Comparison of ENCODE assay signal across 9 cellular contexts in genomic region chr1:45545019-45545493, GRCh38. TPM values are rescaled to one million over a fixed set of nuclear protein-coding genes. Genes with fewer than 3 reads are reported as not detected.
DNase-seq lines count a peak whose midpoint lies in the region; ATAC-seq and TF ChIP-seq lines count a peak whose summit lies in the region.
"Had no signal": no experiment of that assay in that cellular context is flagged by ENCODE, and none has a peak within 500 bp of the region (broad histone marks: within the 10 kb centered on the region; RNA-seq: fewer than 3 reads in every experiment).

No MANE protein-coding gene starts in this region.

- H3K27me3 ChIP-seq in SK-N-SH (ENCODE audit: insufficient read depth): no peaks in the 10 kb centered on the region

- H3K9me3 Mint-ChIP-seq in T-helper 1 cell treated with Interleukin-12 subunit alpha and Interleukin-12 subunit beta and Interleukin-4 antibody, amounts not matched to agents 30 μg/mL and 1 μg/mL, for 36 hours: no peaks in the 10 kb centered on the region
- no peaks in the 10 kb centered on the region for H3K9me3 Mint-ChIP-seq in progenitor cell of endocrine pancreas (ENCODE audit: low read depth)

- ATAC-seq in SK-N-SH treated with all-trans-retinoic acid at 6 μM for 48 hours (no peak; the same call in 2 of the 3 replicates), HG02759 (IDR thresholded peaks at IDR 0.05; ENCODE audit: unreplicated experiment) (peak; percentile 62)

- TF ChIP-seq CTCF in SK-N-SH (IDR thresholded peaks at IDR 0.05): no peak
- TF ChIP-seq CTCF in progenitor cell of endocrine pancreas (IDR thresholded peaks at IDR 0.05; ENCODE audit: unreplicated experiment): no peak

- peaks cover 1% of the 10 kb centered on the region for H3K36me3 Mint-ChIP-seq in T-helper 1 cell treated with Interleukin-12 subunit alpha and Interleukin-12 subunit beta and Interleukin-4 antibody, amounts not matched to agents 30 μg/mL and 1 μg/mL, for 36 hours (ENCODE audit: low read depth)
- no peaks in the 10 kb centered on the region for H3K36me3 Mint-ChIP-seq in progenitor cell of endocrine pancreas (ENCODE audit: insufficient read depth)

- WGBS in SK-N-SH (ENCODE audit: low lambda C conversion rate): 84% methylated on average over 6 of the region's 6 CpGs

- no peak overlapping the region for H3K9ac ChIP-seq in SK-N-SH

- no peak for TF ChIP-seq EP300 in SK-N-SH (IDR thresholded peaks at IDR 0.05; ENCODE audit: borderline replicate concordance in 1 of 2, low read depth in 1 of 2, low read length in 1 of 2)

- no peaks in the 10 kb centered on the region for H3K36me3 ChIP-seq in SK-N-SH (replicated peaks in 1 of 2; ENCODE audit: control insufficient read depth in 1 of 2, insufficient read depth in 2 of 2, low read length in 1 of 2)

- H3K4me1 Mint-ChIP-seq in T-helper 1 cell treated with Interleukin-12 subunit alpha and Interleukin-12 subunit beta and Interleukin-4 antibody, amounts not matched to agents 30 μg/mL and 1 μg/mL, for 36 hours (ENCODE audit: low read depth): peaks cover 30% of the 10 kb centered on the region
- H3K4me1 Mint-ChIP-seq in progenitor cell of endocrine pancreas (ENCODE audit: low read depth): peaks cover 8% of the 10 kb centered on the region

- DNase-seq in SK-N-SH (no peak), progenitor cell of endocrine pancreas (ENCODE audit: low spot score, unreplicated experiment) (no peak), NCI-H1092 (lab: John Stamatoyannopoulos, UW) (no peak), H4 (ENCODE audit: low spot score) (no peak), midbrain (lab: John Stamatoyannopoulos, UW) (no peak)

- no peak overlapping the region for H3K4me2 ChIP-seq in SK-N-SH

- no peak for TF ChIP-seq RAD21 in SK-N-SH (IDR thresholded peaks at IDR 0.05; ENCODE audit: low read length)

- peak overlapping the region; percentile 35; the same call in 1 of the 2 replicates for H2AFZ ChIP-seq in SK-N-SH (ENCODE audit: low read depth)

- no peaks in the 10 kb centered on the region for H3K9me3 ChIP-seq in SK-N-SH

- no peak overlapping the region for H3K27ac ChIP-seq in SK-N-SH (ENCODE audit: low read depth in 2 of 2, low read length in 1 of 2)
- H3K27ac ChIP-seq: 22Rv1 had no signal

- no peaks in the 10 kb centered on the region for H3K9me2 ChIP-seq in SK-N-SH

- H3K27me3 Mint-ChIP-seq in T-helper 1 cell treated with Interleukin-12 subunit alpha and Interleukin-12 subunit beta and Interleukin-4 antibody, amounts not matched to agents 30 μg/mL and 1 μg/mL, for 36 hours (ENCODE audit: low read depth): no peaks in the 10 kb centered on the region
- peaks cover 9% of the 10 kb centered on the region for H3K27me3 Mint-ChIP-seq in progenitor cell of endocrine pancreas

- CTCF ChIA-PET in SK-N-SH (lab: Yijun Ruan, JAX): interaction anchor here (1.1 to 1.2 kb wide), 3 partner anchors 25 to 33 kb away, joined by 3 to 6 read pairs (median 4); no protein-coding TSS in a partner anchor

- peak overlapping the region; percentile 20 for H3K27ac Mint-ChIP-seq in T-helper 1 cell treated with Interleukin-12 subunit alpha and Interleukin-12 subunit beta and Interleukin-4 antibody, amounts not matched to agents 30 μg/mL and 1 μg/mL, for 36 hours
- H3K27ac Mint-ChIP-seq in progenitor cell of endocrine pancreas: peak overlapping the region; percentile 84

- no peaks in the 10 kb centered on the region for H4K20me1 ChIP-seq in SK-N-SH (ENCODE audit: insufficient read depth)

- POLR2A ChIA-PET in SK-N-SH (lab: Yijun Ruan, JAX): interaction anchor here (1.4 kb wide), 1 partner anchor 23 kb away, joined by 5 read pairs; the partner anchor contains the start of gene PRDX1

- H3K4me3 ChIP-seq in SK-N-SH (ENCODE audit: low read depth in 2 of 2, low read length in 1 of 2): no peak overlapping the region

- no peaks in the 10 kb centered on the region for H3K79me2 ChIP-seq in SK-N-SH (ENCODE audit: insufficient read depth)

- no peaks in the 10 kb centered on the region for H3F3A ChIP-seq in SK-N-SH (replicated peaks; ENCODE audit: insufficient read depth)

- no peak overlapping the region for H3K4me3 Mint-ChIP-seq in T-helper 1 cell treated with Interleukin-12 subunit alpha and Interleukin-12 subunit beta and Interleukin-4 antibody, amounts not matched to agents 30 μg/mL and 1 μg/mL, for 36 hours
- no peak overlapping the region for H3K4me3 Mint-ChIP-seq in progenitor cell of endocrine pancreas (ENCODE audit: low read depth)

- H3K4me1 ChIP-seq in SK-N-SH (ENCODE audit: control insufficient read depth in 1 of 2, insufficient read depth in 2 of 2, low read depth in 1 of 2, low read length in 1 of 2): no peaks in the 10 kb centered on the region

TF ChIP-seq in SK-N-SH, 30 proteins besides CTCF, POLR2A, EP300 and RAD21 (continues in another document):
- TF ChIP-seq SMC3 (IDR thresholded peaks at IDR 0.05; ENCODE audit: low read depth, low read length): no peak
- no peak for TF ChIP-seq GABPA (IDR thresholded peaks at IDR 0.05; ENCODE audit: low read depth)
- TF ChIP-seq USF1 (IDR thresholded peaks at IDR 0.05; ENCODE audit: borderline replicate concordance, low read depth): no peak
- TF ChIP-seq, protein P1, sequence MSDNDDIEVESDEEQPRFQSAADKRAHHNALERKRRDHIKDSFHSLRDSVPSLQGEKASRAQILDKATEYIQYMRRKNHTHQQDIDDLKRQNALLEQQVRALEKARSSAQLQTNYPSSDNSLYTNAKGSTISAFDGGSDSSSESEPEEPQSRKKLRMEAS (IDR thresholded peaks at IDR 0.05; ENCODE audit: low read depth): no peak
- TF ChIP-seq RFX5 (IDR thresholded peaks at IDR 0.05; ENCODE audit: low read length): no peak
- TF ChIP-seq NRF1 (IDR thresholded peaks at IDR 0.05; ENCODE audit: low read depth, low read length): no peak

TF ChIP-seq in SK-N-SH treated with all-trans-retinoic acid at 6 μM for 48 hours, 23 proteins besides CTCF, POLR2A, EP300 and RAD21 (continues in another document):
- TF ChIP-seq, protein P2, sequence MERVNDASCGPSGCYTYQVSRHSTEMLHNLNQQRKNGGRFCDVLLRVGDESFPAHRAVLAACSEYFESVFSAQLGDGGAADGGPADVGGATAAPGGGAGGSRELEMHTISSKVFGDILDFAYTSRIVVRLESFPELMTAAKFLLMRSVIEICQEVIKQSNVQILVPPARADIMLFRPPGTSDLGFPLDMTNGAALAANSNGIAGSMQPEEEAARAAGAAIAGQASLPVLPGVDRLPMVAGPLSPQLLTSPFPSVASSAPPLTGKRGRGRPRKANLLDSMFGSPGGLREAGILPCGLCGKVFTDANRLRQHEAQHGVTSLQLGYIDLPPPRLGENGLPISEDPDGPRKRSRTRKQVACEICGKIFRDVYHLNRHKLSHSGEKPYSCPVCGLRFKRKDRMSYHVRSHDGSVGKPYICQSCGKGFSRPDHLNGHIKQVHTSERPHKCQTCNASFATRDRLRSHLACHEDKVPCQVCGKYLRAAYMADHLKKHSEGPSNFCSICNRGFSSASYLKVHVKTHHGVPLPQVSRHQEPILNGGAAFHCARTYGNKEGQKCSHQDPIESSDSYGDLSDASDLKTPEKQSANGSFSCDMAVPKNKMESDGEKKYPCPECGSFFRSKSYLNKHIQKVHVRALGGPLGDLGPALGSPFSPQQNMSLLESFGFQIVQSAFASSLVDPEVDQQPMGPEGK (CRISPR knock-in tag; IDR thresholded peaks at IDR 0.05; ENCODE audit: borderline replicate concordance): no peak
- no peak for TF ChIP-seq ARNTL (CRISPR knock-in tag; IDR thresholded peaks at IDR 0.05; ENCODE audit: borderline replicate concordance, low read depth)
- no peak for TF ChIP-seq OSR1 (CRISPR knock-in tag; IDR thresholded peaks at IDR 0.05)
- no peak for TF ChIP-seq ZNF70 (CRISPR knock-in tag; IDR thresholded peaks at IDR 0.05)
- no peak for TF ChIP-seq TOX (CRISPR knock-in tag; IDR thresholded peaks at IDR 0.05; ENCODE audit: borderline replicate concordance)
- TF ChIP-seq, protein P3, sequence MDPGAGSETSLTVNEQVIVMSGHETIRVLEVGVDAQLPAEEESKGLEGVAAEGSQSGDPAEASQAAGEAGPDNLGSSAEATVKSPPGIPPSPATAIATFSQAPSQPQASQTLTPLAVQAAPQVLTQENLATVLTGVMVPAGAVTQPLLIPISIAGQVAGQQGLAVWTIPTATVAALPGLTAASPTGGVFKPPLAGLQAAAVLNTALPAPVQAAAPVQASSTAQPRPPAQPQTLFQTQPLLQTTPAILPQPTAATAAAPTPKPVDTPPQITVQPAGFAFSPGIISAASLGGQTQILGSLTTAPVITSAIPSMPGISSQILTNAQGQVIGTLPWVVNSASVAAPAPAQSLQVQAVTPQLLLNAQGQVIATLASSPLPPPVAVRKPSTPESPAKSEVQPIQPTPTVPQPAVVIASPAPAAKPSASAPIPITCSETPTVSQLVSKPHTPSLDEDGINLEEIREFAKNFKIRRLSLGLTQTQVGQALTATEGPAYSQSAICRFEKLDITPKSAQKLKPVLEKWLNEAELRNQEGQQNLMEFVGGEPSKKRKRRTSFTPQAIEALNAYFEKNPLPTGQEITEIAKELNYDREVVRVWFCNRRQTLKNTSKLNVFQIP (CRISPR knock-in tag; IDR thresholded peaks at IDR 0.05; ENCODE audit: borderline replicate concordance, low read depth): no peak
- no peak for TF ChIP-seq BACH2 (CRISPR knock-in tag; IDR thresholded peaks at IDR 0.05; ENCODE audit: borderline replicate concordance)

RNA-seq across cellular contexts. Expression of gene AKR1A1, which starts 5.6 kb away (rescaled TPM):
- polyA plus RNA-seq in SK-N-SH (2012; rRNA removed): 156 and 185 TPM in 2 replicates
- polyA plus RNA-seq in SK-N-SH (2012; cell fraction: cytosol; rRNA removed): 111 and 140 TPM in 2 replicates
- 215 and 220 TPM in 2 replicates for polyA plus RNA-seq in SK-N-SH (2012; cell fraction: nucleus; rRNA removed)
- total RNA-seq in progenitor cell of endocrine pancreas: 213 and 214 TPM in 2 replicates
- 195 and 202 TPM in 2 replicates for total RNA-seq in H4 (2014; rRNA removed; shearing (Covaris generic))

RNA-seq across cellular contexts. Expression of gene PRDX1, which starts 23.4 kb away (rescaled TPM):
- 467 and 551 TPM in 2 replicates for polyA plus RNA-seq in SK-N-SH (2012; rRNA removed)
- 594 and 715 TPM in 2 replicates for polyA plus RNA-seq in SK-N-SH (2012; cell fraction: cytosol; rRNA removed)
- polyA plus RNA-seq in SK-N-SH (2012; cell fraction: nucleus; rRNA removed): 153 and 277 TPM in 2 replicates
- 308 and 331 TPM in 2 replicates for total RNA-seq in progenitor cell of endocrine pancreas
- total RNA-seq in H4 (2014; rRNA removed; shearing (Covaris generic)): 2,740 and 3,006 TPM in 2 replicates

RNA-seq across cellular contexts. Expression of gene NASP, which starts 38.8 kb away (rescaled TPM):
- 152 and 153 TPM in 2 replicates for polyA plus RNA-seq in SK-N-SH (2012; rRNA removed)
- 147 and 148 TPM in 2 replicates for polyA plus RNA-seq in SK-N-SH (2012; cell fraction: cytosol; rRNA removed)
- polyA plus RNA-seq in SK-N-SH (2012; cell fraction: nucleus; rRNA removed): 145 and 158 TPM in 2 replicates
- 250 and 258 TPM in 2 replicates for total RNA-seq in progenitor cell of endocrine pancreas
- 167 and 237 TPM in 2 replicates for total RNA-seq in H4 (2014; rRNA removed; shearing (Covaris generic))

RNA-seq across cellular contexts. Expression of gene MMACHC, which starts 45.0 kb away (rescaled TPM):
- polyA plus RNA-seq in SK-N-SH (2012; rRNA removed): 4.0 and 4.3 TPM in 2 replicates
- polyA plus RNA-seq in SK-N-SH (2012; cell fraction: cytosol; rRNA removed): 1.8 and 2.5 TPM in 2 replicates
- polyA plus RNA-seq in SK-N-SH (2012; cell fraction: nucleus; rRNA removed): 2.7 and 3.2 TPM in 2 replicates
- total RNA-seq in progenitor cell of endocrine pancreas: 10.0 and 11.3 TPM in 2 replicates
- total RNA-seq in H4 (2014; rRNA removed; shearing (Covaris generic)): 3.2 TPM in 2 replicates

RNA-seq across cellular contexts. Expression of gene CCDC163, which starts 45.2 kb away (rescaled TPM):
- 1.1 and 1.6 TPM in 2 replicates for polyA plus RNA-seq in SK-N-SH (2012; rRNA removed)
- polyA plus RNA-seq in SK-N-SH (2012; cell fraction: cytosol; rRNA removed): 0.93 and 1.1 TPM in 2 replicates
- 0.58 and 0.98 TPM in 2 replicates for polyA plus RNA-seq in SK-N-SH (2012; cell fraction: nucleus; rRNA removed)
- 2.6 and 2.8 TPM in 2 replicates for total RNA-seq in progenitor cell of endocrine pancreas
- total RNA-seq in H4 (2014; rRNA removed; shearing (Covaris generic)): 1.8 and 3.9 TPM in 2 replicates
